Comparison of ENCODE assay signal across 19 cellular contexts in genomic region chr3:70501596-70501995, GRCh38.
DNase-seq lines count a peak whose midpoint lies in the region; ATAC-seq and TF ChIP-seq lines count a peak whose summit lies in the region.
"Had no signal": no experiment of that assay in that cellular context is flagged by ENCODE, and none has a peak within 500 bp of the region (broad histone marks: within the 10 kb centered on the region; RNA-seq: fewer than 3 reads in every experiment).

No MANE protein-coding gene starts in this region.

- CTCF ChIA-PET in CD4-positive, alpha-beta T cell (lab: Charles Lee), result no interaction called here

- no peaks in the 10 kb centered on the region for H3K4me1 Mint-ChIP-seq in stimulated activated memory B cell treated with anti-CD40 and anti-IgM and Interleukin-4, amounts not matched to agents 10 μg/mL and 1 μg/mL and 100 μg/mL, for 72 hours
- H3K4me1 Mint-ChIP-seq in CD4-positive, alpha-beta T cell (ENCODE audit: low read depth), result peaks cover 6% of the 10 kb centered on the region
- H3K4me1 Mint-ChIP-seq: IgD-negative memory B cell had no signal

- no peak overlapping the region for H3K4me3 Mint-ChIP-seq in stimulated activated memory B cell treated with anti-CD40 and anti-IgM and Interleukin-4, amounts not matched to agents 10 μg/mL and 1 μg/mL and 100 μg/mL, for 72 hours
- no peak overlapping the region for H3K4me3 Mint-ChIP-seq in CD4-positive, alpha-beta T cell
- H3K4me3 Mint-ChIP-seq: IgD-negative memory B cell had no signal

- DNase-seq in GF-D8 (lab: John Stamatoyannopoulos, UW), result peak; percentile 16
- DNase-seq in NAMALWA (ENCODE audit: low spot score), result peak; percentile 77
- DNase-seq in head of caudate nucleus, result no peak
- DNase-seq in CD4-positive, alpha-beta T cell, result no peak
- DNase-seq in COLO668 (lab: John Stamatoyannopoulos, UW; ENCODE audit: unreplicated experiment), result no peak
- DNase-seq: COR-L47, DMS79 treated with DMSO at 0.1 percent for 48 hours, NCI-H1105 treated with DMSO at 0.1 percent for 48 hours, NCI-H1694, NCI-H2081, NCI-H2171, NCI-H526 had no signal

- no peaks in the 10 kb centered on the region for H3K27me3 Mint-ChIP-seq in stimulated activated memory B cell treated with anti-CD40 and anti-IgM and Interleukin-4, amounts not matched to agents 10 μg/mL and 1 μg/mL and 100 μg/mL, for 72 hours
- peaks cover 16% of the 10 kb centered on the region for H3K27me3 Mint-ChIP-seq in CD4-positive, alpha-beta T cell

- H3K27ac ChIP-seq in CD4-positive, alpha-beta T cell (ENCODE audit: low read depth, low read length), result no peak overlapping the region
- H3K27ac ChIP-seq: SJSA1 had no signal

- no peaks in the 10 kb centered on the region for H3K9me3 ChIP-seq in CD4-positive, alpha-beta T cell (ENCODE audit: control insufficient read depth, low read length)
- H3K9me3 ChIP-seq: HAP-1, SJSA1 had no signal

- intact Hi-C loops in head of caudate nucleus (cut with DNase I), result no loop called here
- intact Hi-C loops in CD4-positive, alpha-beta T cell (cut with DNase I, micrococcal nuclease), result no loop called here

- ATAC-seq in HG03103 (IDR thresholded peaks at IDR 0.05; ENCODE audit: low read depth, unreplicated experiment), result peak; percentile 60
- peak; percentile 16 for ATAC-seq in stimulated activated memory B cell treated with anti-CD40 and anti-IgM and Interleukin-4, amounts not matched to agents 10 μg/mL and 1 μg/mL and 100 μg/mL, for 72 hours
- ATAC-seq in HG03139 (IDR thresholded peaks at IDR 0.05; ENCODE audit: unreplicated experiment), result no peak
- ATAC-seq in CD4-positive, alpha-beta T cell (ENCODE audit: poor library complexity), result no peak
- ATAC-seq: Right ventricle myocardium inferior had no signal

- H3K36me3 Mint-ChIP-seq in stimulated activated memory B cell treated with anti-CD40 and anti-IgM and Interleukin-4, amounts not matched to agents 10 μg/mL and 1 μg/mL and 100 μg/mL, for 72 hours, result no peaks in the 10 kb centered on the region
- no peaks in the 10 kb centered on the region for H3K36me3 Mint-ChIP-seq in CD4-positive, alpha-beta T cell (ENCODE audit: low read depth)
- H3K36me3 Mint-ChIP-seq: IgD-negative memory B cell had no signal

- POLR2A ChIA-PET in CD4-positive, alpha-beta T cell (lab: Charles Lee), result no interaction called here

- H3K9me3 Mint-ChIP-seq in stimulated activated memory B cell treated with anti-CD40 and anti-IgM and Interleukin-4, amounts not matched to agents 10 μg/mL and 1 μg/mL and 100 μg/mL, for 72 hours, result no peaks in the 10 kb centered on the region
- no peaks in the 10 kb centered on the region for H3K9me3 Mint-ChIP-seq in CD4-positive, alpha-beta T cell
- H3K9me3 Mint-ChIP-seq: IgD-negative memory B cell had no signal

- H3K27ac Mint-ChIP-seq in stimulated activated memory B cell treated with anti-CD40 and anti-IgM and Interleukin-4, amounts not matched to agents 10 μg/mL and 1 μg/mL and 100 μg/mL, for 72 hours, result no peak overlapping the region
- H3K27ac Mint-ChIP-seq in CD4-positive, alpha-beta T cell, result no peak overlapping the region
- H3K27ac Mint-ChIP-seq: IgD-negative memory B cell had no signal

- no peaks in the 10 kb centered on the region for H3K27me3 ChIP-seq in CD4-positive, alpha-beta T cell (ENCODE audit: control insufficient read depth, insufficient read depth, low read length)
- H3K27me3 ChIP-seq: SJSA1 had no signal

- no peak for TF ChIP-seq CTCF in CD4-positive, alpha-beta T cell (IDR thresholded peaks at IDR 0.05)

Comparison
In these comparisons a context has a peak if more than half of its experiments do, and no peak if none do; other contexts are left out.
1. DNase-seq: peak in GF-D8 (single experiment) and NAMALWA (single experiment); none in head of caudate nucleus (0 of 42), CD4-positive, alpha-beta T cell (0 of 10) and COLO668 (single experiment).
2. ATAC-seq: peak in HG03103 (single experiment) and stimulated activated memory B cell treated with anti-CD40 and anti-IgM and Interleukin-4, amounts not matched to agents 10 μg/mL and 1 μg/mL and 100 μg/mL, for 72 hours (single experiment); none in HG03139 (single experiment) and CD4-positive, alpha-beta T cell (single experiment).